8 cellular contexts compared by ENCODE assay signal in the genomic region with DNA sequence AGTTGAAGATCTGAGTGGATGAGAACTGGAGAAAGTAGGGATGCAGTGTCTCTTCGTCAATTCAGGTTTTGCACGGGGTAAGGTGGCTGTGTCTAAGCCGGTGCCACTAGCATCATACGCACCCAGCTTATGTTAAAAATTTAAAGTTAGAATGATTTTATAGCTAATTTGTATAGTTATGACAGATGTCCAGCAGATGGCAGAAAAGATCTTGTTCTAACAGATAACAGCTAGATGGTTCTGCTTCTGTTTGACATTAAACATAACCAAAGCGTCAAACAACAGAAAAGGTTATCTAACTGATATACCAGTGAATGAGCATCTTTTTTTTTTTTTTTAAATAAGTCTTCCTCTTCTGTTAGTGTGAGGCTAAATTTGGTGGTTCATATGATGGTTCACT. TPM values are rescaled to one million over a fixed set of nuclear protein-coding genes. Genes with fewer than 3 reads are reported as not detected.
DNase-seq lines count a peak whose midpoint lies in the region; ATAC-seq, FAIRE-seq and TF ChIP-seq lines count a peak whose summit lies in the region.

No MANE protein-coding gene starts in this region.

- H3K9ac ChIP-seq in GM12878 (ENCODE audit: control insufficient read depth, insufficient read depth, low read length) = no peak overlapping the region

- no peak for TF ChIP-seq POLR2A in GM12878 (IDR thresholded peaks at IDR 0.05; ENCODE audit: low read depth, low read length)

- H4K20me1 ChIP-seq in GM12878 (ENCODE audit: control insufficient read depth, insufficient read depth) = no peaks in the 10 kb centered on the region

- H3K36me3 ChIP-seq in GM12878 (ENCODE audit: control insufficient read depth in 2 of 2, insufficient read depth in 2 of 2, low read length in 1 of 2) = no peaks in the 10 kb centered on the region

- no peaks in the 10 kb centered on the region for H3K27me3 ChIP-seq in GM12878 (replicated peaks in 1 of 2; ENCODE audit: control insufficient read depth in 2 of 2, insufficient read depth in 2 of 2, low read length in 1 of 2)

- in situ Hi-C loops in GM12878 (cut with MboI) = loop anchor here (5.0 kb wide), 1 partner anchor 79 kb away; no protein-coding TSS in a partner anchor

- no peak overlapping the region for H3K4me2 ChIP-seq in GM12878 (ENCODE audit: control insufficient read depth, insufficient read depth)

- no peak for TF ChIP-seq EP300 in GM12878 (IDR thresholded peaks at IDR 0.05; ENCODE audit: borderline replicate concordance in 1 of 2, control insufficient read depth in 1 of 2, low read depth in 2 of 2, low read length in 2 of 2)

- intact Hi-C loops in GM12878 (cut with micrococcal nuclease; ENCODE audit: unreplicated experiment) = loop anchor here (1.0 to 2.0 kb wide), 2 partner anchors 80 to 187 kb away; no protein-coding TSS in a partner anchor

- peak; percentile 57 for FAIRE-seq in GM12878 (lab: Jason Lieb, UNC)

- TF ChIP-seq CTCF in AG09319 (IDR thresholded peaks at IDR 0.05; ENCODE audit: low read depth, low read length) = peak; percentile 39
- TF ChIP-seq CTCF in GM12878 (IDR thresholded peaks at IDR 0.05 in 2 of 3, conservative IDR thresholded peaks at IDR 0.05 in 1 of 3; ENCODE audit: control insufficient read depth in 2 of 3, extremely low read depth in 1 of 3, insufficient read depth in 1 of 3, low read depth in 3 of 3, low read length in 3 of 3) = peak; percentile 33 to 50 (median 35); a peak in 3 of 6 replicates

- RAD21 ChIA-PET in GM12878 (lab: Charles Lee; ENCODE audit: unreplicated experiment) = interaction anchor here (0.8 to 4.5 kb wide), 11 partner anchors 11 to 187 kb away, joined by 3 to 106 read pairs (median 3); no protein-coding TSS in a partner anchor

- SMC1A ChIA-PET in GM12878 (lab: Charles Lee; ENCODE audit: uncharacterized antibody, unreplicated experiment) = interaction anchor here (0.5 to 5.3 kb wide), 17 partner anchors 10 to 1012 kb away, joined by 3 to 82 read pairs (median 4); no protein-coding TSS in a partner anchor

- H3K27ac ChIP-seq in GM12878 (ENCODE audit: control insufficient read depth, insufficient read depth) = no peak overlapping the region

- POLR2A ChIA-PET in GM12878 (lab: Charles Lee) = no interaction called here

- no TSS peak for BruUV-seq in GM12878 (replicated peaks; lab: Mats Ljungman, UMichigan)

- 18% methylated on average over 5 of the region's 5 CpGs for WGBS in GM12878 (ENCODE audit: insufficient coverage, insufficient replicate concordance, low lambda C conversion rate, missing lambda C conversion rate)

- peak; percentile 32 for DNase-seq in AG09319 (ENCODE audit: extremely low read depth, low read depth)
- DNase-seq in GM19238 (ENCODE audit: insufficient read length, low spot score) = peak; percentile 10
- DNase-seq in NCI-H2227 treated with DMSO at 0.1 percent for 48 hours (lab: John Stamatoyannopoulos, UW) = peak; percentile 60
- DNase-seq in GM12878 (ENCODE audit: low read depth, low spot score) = no peak
- DNase-seq in kidney tubule cell (ENCODE audit: low spot score) = peak; percentile 59

- CTCF ChIA-PET in GM12878 (lab: Yijun Ruan, JAX) = interaction anchor here (0.6 to 8.2 kb wide), 41 partner anchors 7 to 769 kb away, joined by 3 to 185 read pairs (median 4); partner anchors contain the start of genes EDDM13, NAT14 and ZSCAN5A

- no peaks in the 10 kb centered on the region for H3K4me1 ChIP-seq in GM12878 (ENCODE audit: control insufficient read depth, insufficient read depth, low read length)

- H3K79me2 ChIP-seq in GM12878 (ENCODE audit: control insufficient read depth, insufficient read depth, low read length) = no peaks in the 10 kb centered on the region

- H3K4me3 ChIP-seq in GM12878 = no peak overlapping the region

- peak; percentile 54 for TF ChIP-seq RAD21 in GM12878 (IDR thresholded peaks at IDR 0.05; ENCODE audit: insufficient read depth, low read depth, low read length)

- no peak overlapping the region for H2AFZ ChIP-seq in GM12878 (ENCODE audit: control insufficient read depth, low read depth, low read length)

- ATAC-seq in GM12878 (peak; percentile 63), GM18868 (IDR thresholded peaks at IDR 0.05; ENCODE audit: unreplicated experiment) (no peak), GM19397 (IDR thresholded peaks at IDR 0.05; ENCODE audit: unreplicated experiment) (no peak), GM19351 (IDR thresholded peaks at IDR 0.05; ENCODE audit: unreplicated experiment) (no peak)

- no peaks in the 10 kb centered on the region for H3K9me3 ChIP-seq in GM12878 (replicated peaks; ENCODE audit: control insufficient read depth, insufficient read depth, low read length)

TF ChIP-seq in GM12878, 131 proteins besides CTCF, POLR2A, EP300 and RAD21:
- peak; percentile 61; the same call in 1 of the 2 replicates for TF ChIP-seq SMC3 (IDR thresholded peaks at IDR 0.05; ENCODE audit: borderline replicate concordance, low read length)
- TF ChIP-seq RFX5 (IDR thresholded peaks at IDR 0.05; ENCODE audit: low read depth, low read length) = no peak

RNA-seq across cellular contexts. Expression of gene EDDM13, which starts 18.8 kb away (rescaled TPM):
- not detected in 2 replicates for total RNA-seq in GM12878 (2013; cell fraction: nucleolus; rRNA removed)
- total RNA-seq in GM12878 (2014; rRNA removed) (not detected in 2 replicates), GM12878 (2014; rRNA removed; fragmentation: Illumina TruSeq; extraction: Trizol) (not detected in 2 replicates), GM12878 (2021) (not detected in 2 replicates)
- not detected for polyA plus RNA-seq in GM12878 (2011; ENCODE audit: low read depth)
- polyA plus RNA-seq in GM12878 (2011; rRNA removed) (0.15 TPM in 1 of 2 replicates, not detected in the other), GM12878 (2014; fragmentation: Illumina TruSeq; extraction: Trizol) (not detected in 2 replicates), GM12878 (2014; fragmentation: Nextera tagmentation; extraction: Ambion mirVana) (under 1 TPM in 1 of 2 experiments, not detected in 1; 0.37 TPM), GM12878 (2014; rRNA removed) (not detected in 2 replicates), GM12878 (2016; fragmentation: Nextera tagmentation; extraction: Ambion mirVana) (not detected)
- polyA plus RNA-seq in GM12878 (2011; cell fraction: cytosol; rRNA removed) = not detected in 2 replicates
- polyA plus RNA-seq in GM12878 (2011; cell fraction: nucleus; rRNA removed) = not detected in 2 replicates
- polyA plus RNA-seq in GM12878 (2012) = not detected in 2 replicates
- polyA minus RNA-seq in GM12878 (2011; rRNA and poly(A)+ RNA removed) = not detected in 2 replicates
- not detected in 2 replicates for polyA minus RNA-seq in GM12878 (2011; cell fraction: cytosol; rRNA and poly(A)+ RNA removed)
- polyA minus RNA-seq in GM12878 (2011; cell fraction: nucleus; rRNA and poly(A)+ RNA removed) = not detected in 2 replicates

RNA-seq across cellular contexts. Expression of gene ZSCAN5C, which starts 51.7 kb away (rescaled TPM):
- total RNA-seq in GM12878 (2013; cell fraction: nucleolus; rRNA removed) = not detected in 2 replicates
- total RNA-seq in GM12878 (2014; rRNA removed) (not detected in 2 replicates), GM12878 (2014; rRNA removed; fragmentation: Illumina TruSeq; extraction: Trizol) (not detected in 2 replicates), GM12878 (2021) (not detected in 2 replicates)
- polyA plus RNA-seq in GM12878 (2011; ENCODE audit: low read depth) = not detected
- polyA plus RNA-seq in GM12878 (2011; rRNA removed) (not detected in 2 replicates), GM12878 (2014; fragmentation: Illumina TruSeq; extraction: Trizol) (not detected in 2 replicates), GM12878 (2014; fragmentation: Nextera tagmentation; extraction: Ambion mirVana) (not detected), GM12878 (2014; rRNA removed) (not detected in 2 replicates), GM12878 (2016; fragmentation: Nextera tagmentation; extraction: Ambion mirVana) (not detected)
- not detected in 2 replicates for polyA plus RNA-seq in GM12878 (2011; cell fraction: cytosol; rRNA removed)
- polyA plus RNA-seq in GM12878 (2011; cell fraction: nucleus; rRNA removed) = not detected in 2 replicates
- not detected in 2 replicates for polyA plus RNA-seq in GM12878 (2012)
- polyA minus RNA-seq in GM12878 (2011; rRNA and poly(A)+ RNA removed) = not detected in 2 replicates
- not detected in 2 replicates for polyA minus RNA-seq in GM12878 (2011; cell fraction: cytosol; rRNA and poly(A)+ RNA removed)
- not detected in 2 replicates for polyA minus RNA-seq in GM12878 (2011; cell fraction: nucleus; rRNA and poly(A)+ RNA removed)

RNA-seq across cellular contexts. Expression of gene ZSCAN5B, which starts 56.2 kb away (rescaled TPM):
- total RNA-seq in GM12878 (2013; cell fraction: nucleolus; rRNA removed) = not detected in 2 replicates
- not detected in 2 replicates for total RNA-seq in GM12878 (2014; rRNA removed)
- total RNA-seq in GM12878 (2014; rRNA removed; fragmentation: Illumina TruSeq; extraction: Trizol) = not detected in 2 replicates
- not detected in 2 replicates for total RNA-seq in GM12878 (2021)
- polyA plus RNA-seq in GM12878 (2011; ENCODE audit: low read depth) = not detected
- 0.07 TPM in 1 of 2 replicates, not detected in the other for polyA plus RNA-seq in GM12878 (2011; rRNA removed)
- 0.07 and 0.08 TPM in 2 replicates for polyA plus RNA-seq in GM12878 (2011; cell fraction: cytosol; rRNA removed)
- not detected in 2 replicates for polyA plus RNA-seq in GM12878 (2011; cell fraction: nucleus; rRNA removed)
- polyA plus RNA-seq in GM12878 (2012) = not detected in 2 replicates
- polyA plus RNA-seq in GM12878 (2014; fragmentation: Illumina TruSeq; extraction: Trizol) = not detected in 2 replicates
- polyA plus RNA-seq in GM12878 (2014; fragmentation: Nextera tagmentation; extraction: Ambion mirVana) = under 1 TPM in 1 of 2 experiments, not detected in 1; 0.04 TPM
- not detected in 2 replicates for polyA plus RNA-seq in GM12878 (2014; rRNA removed)
- not detected for polyA plus RNA-seq in GM12878 (2016; fragmentation: Nextera tagmentation; extraction: Ambion mirVana)
- polyA minus RNA-seq in GM12878 (2011; rRNA and poly(A)+ RNA removed) = not detected in 2 replicates
- not detected in 2 replicates for polyA minus RNA-seq in GM12878 (2011; cell fraction: cytosol; rRNA and poly(A)+ RNA removed)
- polyA minus RNA-seq in GM12878 (2011; cell fraction: nucleus; rRNA and poly(A)+ RNA removed) = not detected in 2 replicates
